Comparison of ENCODE assay signal across 12 cellular contexts in genomic region chr3:86937306-86937791, GRCh38. TPM values are rescaled to one million over a fixed set of nuclear protein-coding genes. Genes with fewer than 3 reads are reported as not detected.
DNase-seq lines count a peak whose midpoint lies in the region; ATAC-seq, FAIRE-seq and TF ChIP-seq lines count a peak whose summit lies in the region.
"Had no signal": no experiment of that assay in that cellular context is flagged by ENCODE, and none has a peak within 500 bp of the region (broad histone marks: within the 10 kb centered on the region; RNA-seq: fewer than 3 reads in every experiment).

No MANE protein-coding gene starts in this region.

- FAIRE-seq in urothelium cell line (lab: Jason Lieb, UNC) (no peak), GM12891 (lab: Jason Lieb, UNC) (no peak)

- TF ChIP-seq POLR2A in prostate gland (IDR thresholded peaks at IDR 0.05) (no peak), GM12891 (IDR thresholded peaks at IDR 0.05; ENCODE audit: low read depth, low read length) (no peak)

- intact Hi-C loops in prostate gland (cut with DNase I), result no loop called here

- H3K27me3 ChIP-seq in RWPE2 (ENCODE audit: insufficient read depth, poor library complexity, severe bottlenecking), result no peaks in the 10 kb centered on the region
- no peaks in the 10 kb centered on the region for H3K27me3 ChIP-seq in prostate gland (replicated peaks; ENCODE audit: insufficient read depth)
- H3K27me3 ChIP-seq: neutrophil, thyroid gland had no signal

- peaks cover 13% of the 10 kb centered on the region for H3K4me1 ChIP-seq in RWPE2 (ENCODE audit: insufficient read depth, poor library complexity, severe bottlenecking)
- H3K4me1 ChIP-seq in prostate gland (replicated peaks), result no peaks in the 10 kb centered on the region
- H3K4me1 ChIP-seq: thyroid gland had no signal

- in situ Hi-C loops in GM13977 (cut with MboI; ENCODE audit: low pct_unique_long_range_greater_than_20kb, low sequenced_read_pairs, unreplicated experiment), result no loop called here

- no peaks in the 10 kb centered on the region for H3K9me3 ChIP-seq in RWPE2 (ENCODE audit: severe bottlenecking)
- H3K9me3 ChIP-seq in prostate gland, result no peaks in the 10 kb centered on the region
- H3K9me3 ChIP-seq: neutrophil, thyroid gland had no signal

- TF ChIP-seq CTCF in RWPE2 (IDR thresholded peaks at IDR 0.05; ENCODE audit: poor library complexity, severe bottlenecking) (no peak), fibroblast of pulmonary artery (IDR thresholded peaks at IDR 0.05; ENCODE audit: low read length, missing control alignments) (no peak), GM13977 (IDR thresholded peaks at IDR 0.05; ENCODE audit: extremely low read depth, insufficient read depth, missing control alignments) (no peak), prostate gland (IDR thresholded peaks at IDR 0.05) (no peak)

- H3K4me3 ChIP-seq in RWPE2 (ENCODE audit: severe bottlenecking) (no peak overlapping the region), fibroblast of pulmonary artery (replicated peaks; ENCODE audit: low read depth, low read length) (no peak overlapping the region), prostate gland (no peak overlapping the region)
- H3K4me3 ChIP-seq: thyroid gland had no signal

- no peaks in the 10 kb centered on the region for H3K36me3 ChIP-seq in RWPE2 (ENCODE audit: low read depth)
- H3K36me3 ChIP-seq in prostate gland, result no peaks in the 10 kb centered on the region
- H3K36me3 ChIP-seq: neutrophil, thyroid gland had no signal

- WGBS in prostate gland, result 45% methylated on average over 6 of the region's 6 CpGs

- H3K27ac ChIP-seq in RWPE2 (ENCODE audit: poor library complexity, severe bottlenecking) (peak overlapping the region; percentile 47), prostate gland (no peak overlapping the region)
- H3K27ac ChIP-seq: neutrophil, thyroid gland had no signal

- DNase-seq in RWPE2 (ENCODE audit: low spot score) (peak; percentile 76), fibroblast of pulmonary artery (ENCODE audit: low read depth) (peak; percentile 72), mucosa of gallbladder (ENCODE audit: low spot score) (peak; percentile 27), urothelium cell line (ENCODE audit: low spot score) (peak; percentile 4), GM13977 (ENCODE audit: low spot score) (no peak), prostate gland (ENCODE audit: low spot score) (no peak), GM12891 (ENCODE audit: insufficient read length, low spot score) (no peak)
- no peak for DNase-seq in activated CD4-positive, alpha-beta T cell treated with anti-CD3 and anti-CD28 coated beads for 4 hours
- DNase-seq: NCI-H2107, thyroid gland had no signal

- ATAC-seq in RWPE2 (ENCODE audit: low read depth), result peak; percentile 100
- ATAC-seq: Panc1 had no signal

TF ChIP-seq in GM12891, 5 proteins besides CTCF, POLR2A, EP300 and RAD21:
- TF ChIP-seq TAF1 (IDR thresholded peaks at IDR 0.05; ENCODE audit: low read depth, low read length), result no peak
- no peak for TF ChIP-seq POLR2AphosphoS5 (IDR thresholded peaks at IDR 0.05; ENCODE audit: low read depth, low read length)
- TF ChIP-seq POU2F2 (IDR thresholded peaks at IDR 0.05; ENCODE audit: low read depth, low read length), result no peak
- no peak for TF ChIP-seq PAX5 (IDR thresholded peaks at IDR 0.05; ENCODE audit: insufficient read depth, low read length, severe bottlenecking)
- no peak for TF ChIP-seq SPI1 (IDR thresholded peaks at IDR 0.05; ENCODE audit: low read depth, low read length)

RNA-seq across cellular contexts. Expression of gene VGLL3, which starts 53.6 kb away (rescaled TPM):
- total RNA-seq in mucosa of gallbladder, result 39.2 TPM
- 10 to 100 TPM; 44.4 to 55.5 TPM for total RNA-seq in prostate gland
- polyA plus RNA-seq in GM12891 (2012; ENCODE audit: low read depth, missing spikeins), result not detected

Comparison
In these comparisons a context has a peak if more than half of its experiments do, and no peak if none do; other contexts are left out.
1. DNase-seq: peak in RWPE2 (single experiment), fibroblast of pulmonary artery (single experiment), mucosa of gallbladder (single experiment) and urothelium cell line (single experiment); none in GM13977 (single experiment), prostate gland (single experiment), activated CD4-positive, alpha-beta T cell treated with anti-CD3 and anti-CD28 coated beads for 4 hours (0 of 2) and GM12891 (single experiment).